ENCODE assay signal across 28 cellular contexts in genomic region chr13:61188057-61188456, GRCh38.
DNase-seq lines count a peak whose midpoint lies in the region; ATAC-seq, FAIRE-seq and TF ChIP-seq lines count a peak whose summit lies in the region.
"Had no signal": no experiment of that assay in that cellular context is flagged by ENCODE, and none has a peak within 500 bp of the region (broad histone marks: within the 10 kb centered on the region; RNA-seq: fewer than 3 reads in every experiment).

No MANE protein-coding gene starts in this region.

- no peak overlapping the region for H2AFZ ChIP-seq in HepG2 (ENCODE audit: low read length)

- CTCF ChIA-PET in HepG2 (lab: Yijun Ruan, JAX; ENCODE audit: low intra/inter-chr PET ratio, low total read pairs) (no interaction called here), A549 (lab: Yijun Ruan, JAX) (no interaction called here)

- H3K4me3 ChIP-seq in HepG2 (replicated peaks in 1 of 3; ENCODE audit: insufficient read depth in 1 of 3, low read depth in 2 of 3, low read length in 3 of 3) (no peak overlapping the region), right lobe of liver (no peak overlapping the region), A549 (no peak overlapping the region)
- H3K4me3 ChIP-seq: BLaER1; BLaER1 treated with 17β-estradiol and CSF1 and Interleukin-3, amounts not matched to agents 10 nM and 100 nM had no signal

- H3K36me3 ChIP-seq in HepG2 (replicated peaks in 1 of 2; ENCODE audit: control insufficient read depth in 1 of 2, insufficient read depth in 2 of 2, low read length in 2 of 2) (no peaks in the 10 kb centered on the region), right lobe of liver (no peaks in the 10 kb centered on the region)
- H3K36me3 ChIP-seq: BE2C; BLaER1; BLaER1 treated with 17β-estradiol and CSF1 and Interleukin-3, amounts not matched to agents 10 nM and 100 nM had no signal

- no peaks in the 10 kb centered on the region for H4K20me1 ChIP-seq in HepG2 (ENCODE audit: insufficient read depth, low read length)
- H4K20me1 ChIP-seq: BLaER1; BLaER1 treated with 17β-estradiol and CSF1 and Interleukin-3, amounts not matched to agents 10 nM and 100 nM had no signal

- in situ Hi-C loops in HepG2 (cut with HindIII; ENCODE audit: extremely low pct_ligation_motif_present, low pct_unique_long_range_greater_than_20kb): no loop called here

- H3K9me3 ChIP-seq in HepG2 (ENCODE audit: low read length): no peaks in the 10 kb centered on the region
- H3K9me3 ChIP-seq in right lobe of liver: no peaks in the 10 kb centered on the region
- no peaks in the 10 kb centered on the region for H3K9me3 ChIP-seq in A549
- H3K9me3 ChIP-seq: BE2C; BLaER1; BLaER1 treated with 17β-estradiol and CSF1 and Interleukin-3, amounts not matched to agents 10 nM and 100 nM; Caco-2 had no signal

- H3K27ac ChIP-seq in HepG2 (ENCODE audit: extremely low read length, insufficient read depth, low read length): no peak overlapping the region
- H3K27ac ChIP-seq in right lobe of liver: no peak overlapping the region
- no peak overlapping the region for H3K27ac ChIP-seq in A549
- H3K27ac ChIP-seq: 22Rv1; BLaER1; BLaER1 treated with 17β-estradiol and CSF1 and Interleukin-3, amounts not matched to agents 10 nM and 100 nM; C4-2B had no signal

- no peak for TF ChIP-seq RAD21 in HepG2 (CRISPR knock-in tag; IDR thresholded peaks at IDR 0.05)
- TF ChIP-seq RAD21 in A549 (conservative IDR thresholded peaks at IDR 0.05 in 1 of 2, IDR thresholded peaks at IDR 0.05 in 1 of 2): no peak

- 2% methylated on average over 2 of the region's 2 CpGs for WGBS in HepG2 (ENCODE audit: low lambda C conversion rate)
- 46% methylated on average over 2 of the region's 2 CpGs for WGBS in right lobe of liver (ENCODE audit: insufficient coverage, low coverage, low lambda C conversion rate, missing lambda C conversion rate)
- WGBS in A549 (ENCODE audit: missing lambda C conversion rate): 0% methylated on average over 2 of the region's 2 CpGs

- POLR2A ChIA-PET in HepG2 (lab: Yijun Ruan, JAX): no interaction called here
- POLR2A ChIA-PET in A549 (lab: Yijun Ruan, JAX): no interaction called here

- TF ChIP-seq EP300 in HepG2 (IDR thresholded peaks at IDR 0.05; ENCODE audit: low read depth in 2 of 2, low read length in 2 of 2): no peak
- TF ChIP-seq EP300 in HepG2 (CRISPR knock-in tag; IDR thresholded peaks at IDR 0.05; ENCODE audit: borderline replicate concordance): no peak
- no peak for TF ChIP-seq EP300 in A549 (IDR thresholded peaks at IDR 0.05)

- TF ChIP-seq POLR2A in HepG2 (IDR thresholded peaks at IDR 0.05; ENCODE audit: insufficient read depth in 1 of 2, low read depth in 2 of 2, low read length in 2 of 2): no peak
- no peak for TF ChIP-seq POLR2A in right lobe of liver (IDR thresholded peaks at IDR 0.05)
- no peak for TF ChIP-seq POLR2A in A549 (IDR thresholded peaks at IDR 0.05; ENCODE audit: low read length)

- no peak for DNase-seq in HepG2 (ENCODE audit: low spot score)
- DNase-seq in right lobe of liver: no peak
- DNase-seq in A549 (ENCODE audit: low read depth in 1 of 2, low spot score in 1 of 2): no peak
- DNase-seq: 8988T; ACHN; AML-193; BE2C; C1 segment of cervical spinal cord; Caco-2; Calu3; CD4-positive, alpha-beta memory T cell; CD4-positive, alpha-beta T cell; CD4-positive, CD25-positive, alpha-beta regulatory T cell; CD8-positive, alpha-beta memory T cell; CD8-positive, alpha-beta T cell; DMS 273 treated with DMSO at 0.1 percent for 48 hours; DMS153; DMS79; DMS79 treated with DMSO at 0.1 percent for 48 hours; DND-41; EL had no signal

- no peak overlapping the region for H3K9ac ChIP-seq in HepG2 (ENCODE audit: insufficient read depth, low read depth, low read length)
- H3K9ac ChIP-seq: BLaER1; BLaER1 treated with 17β-estradiol and CSF1 and Interleukin-3, amounts not matched to agents 10 nM and 100 nM had no signal

- TF ChIP-seq CTCF in HepG2 (CRISPR knock-in tag; IDR thresholded peaks at IDR 0.05) (no peak), right lobe of liver (IDR thresholded peaks at IDR 0.05) (no peak), A549 (IDR thresholded peaks at IDR 0.05) (no peak)

- BruUV-seq in HepG2 (replicated peaks; lab: Mats Ljungman, UMichigan): no TSS peak

- FAIRE-seq in HepG2 (lab: Jason Lieb, UNC): no peak
- FAIRE-seq in A549 (lab: Jason Lieb, UNC): no peak
- FAIRE-seq: A204.1, D721Med had no signal

- intact Hi-C loops in HepG2 (cut with micrococcal nuclease; ENCODE audit: unreplicated experiment): no loop called here
- intact Hi-C loops in right lobe of liver (cut with DNase I): no loop called here

- H3K79me2 ChIP-seq in HepG2 (ENCODE audit: insufficient read depth, low read length): no peaks in the 10 kb centered on the region

- H3K4me1 ChIP-seq in HepG2 (ENCODE audit: insufficient read depth, low read length) (no peaks in the 10 kb centered on the region), right lobe of liver (no peaks in the 10 kb centered on the region), A549 (no peaks in the 10 kb centered on the region)
- H3K4me1 ChIP-seq: BE2C; BLaER1; BLaER1 treated with 17β-estradiol and CSF1 and Interleukin-3, amounts not matched to agents 10 nM and 100 nM had no signal

- H3K4me2 ChIP-seq in HepG2 (ENCODE audit: low read depth, low read length) (no peak overlapping the region), A549 (no peak overlapping the region)
- H3K4me2 ChIP-seq: BLaER1; BLaER1 treated with 17β-estradiol and CSF1 and Interleukin-3, amounts not matched to agents 10 nM and 100 nM had no signal

- H3K27me3 ChIP-seq in HepG2 (ENCODE audit: control insufficient read depth in 1 of 2, insufficient read depth in 2 of 2, low read length in 2 of 2) (no peaks in the 10 kb centered on the region; a peak in 1 of 5 replicates), right lobe of liver (no peaks in the 10 kb centered on the region)
- H3K27me3 ChIP-seq: BE2C; BLaER1; BLaER1 treated with 17β-estradiol and CSF1 and Interleukin-3, amounts not matched to agents 10 nM and 100 nM had no signal

- ATAC-seq in HepG2 (no peak), right lobe of liver (no peak), A549 (no peak), HG02852 (IDR thresholded peaks at IDR 0.05; ENCODE audit: unreplicated experiment) (no peak)
- ATAC-seq: CD8-positive, alpha-beta T cell had no signal

TF ChIP-seq in HepG2, 621 proteins besides CTCF, POLR2A, EP300 and RAD21:
- TF ChIP-seq MAFK (conservative IDR thresholded peaks at IDR 0.05 in 1 of 2, IDR thresholded peaks at IDR 0.05 in 1 of 2; ENCODE audit: low read length in 2 of 2): peak; percentile 56 to 73
- TF ChIP-seq AHR (CRISPR knock-in tag; IDR thresholded peaks at IDR 0.05): no peak
- TF ChIP-seq MAFF (IDR thresholded peaks at IDR 0.05; ENCODE audit: low read depth, low read length): peak; percentile 57

TF ChIP-seq in A549, 52 proteins besides CTCF, POLR2A, EP300 and RAD21:
- TF ChIP-seq POLR2AphosphoS2 (conservative IDR thresholded peaks at IDR 0.05; ENCODE audit: low read length): no peak
- TF ChIP-seq MAFK (IDR thresholded peaks at IDR 0.05; ENCODE audit: partially characterized antibody): peak; percentile 17
- TF ChIP-seq ZSCAN20 (CRISPR knock-in tag; IDR thresholded peaks at IDR 0.05): no peak
- TF ChIP-seq CBX8 (IDR thresholded peaks at IDR 0.05): no peak

Comparison
In these comparisons a context has a peak if more than half of its experiments do, and no peak if none do; other contexts are left out.
1. Of the 38 proteins assayed by ChIP-seq in both HepG2 and A549: peak only in HepG2: none; only in A549: none; in both: MAFK; in neither: 37.